Comparison of ENCODE assay signal across 16 cellular contexts in the genomic region with DNA sequence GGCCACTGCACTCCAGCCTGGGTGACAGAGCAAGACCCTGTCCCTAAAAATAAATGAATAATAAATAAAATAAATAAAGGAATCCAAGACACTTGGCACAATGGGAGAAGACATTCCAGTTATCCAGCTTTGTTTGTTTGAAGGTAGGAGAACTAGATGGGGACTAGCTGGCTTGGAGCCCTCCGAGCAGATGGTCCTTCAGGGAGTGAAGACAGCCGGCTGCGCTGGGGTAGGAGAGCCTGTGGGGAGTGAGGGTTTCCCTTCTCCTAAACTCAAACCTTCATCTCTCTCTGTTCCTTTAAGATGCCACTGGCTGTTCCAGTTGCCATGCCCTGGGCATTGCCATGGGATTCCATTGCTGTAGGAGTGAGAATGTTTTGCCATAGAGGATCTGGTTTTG.
"Had no signal": no experiment of that assay in that cellular context is flagged by ENCODE, and none has a peak within 500 bp of the region (broad histone marks: within the 10 kb centered on the region; RNA-seq: fewer than 3 reads in every experiment).

No MANE protein-coding gene starts in this region.

- DNase-seq: activated CD4-positive, alpha-beta T cell treated with anti-CD3 and anti-CD28 coated beads for 48 hours; activated CD4-positive, alpha-beta T cell treated with anti-CD3 and anti-CD28 coated beads, Interleukin-2, amount 50 U/mL, for 4 hours; activated CD8-positive, alpha-beta memory T cell treated with anti-CD3 and anti-CD28 coated beads, Interleukin-2, amount 50 U/mL, for 48 hours; activated CD8-positive, alpha-beta T cell treated with anti-CD3 and anti-CD28 coated beads, Interleukin-2, amount 10 ng/mL, durations not matched to agents 7 days and 5 days; activated naive CD4-positive, alpha-beta T cell treated with anti-CD3 and anti-CD28 coated beads, Interleukin-2, amount 50 U/mL, for 16 hours; activated naive CD8-positive, alpha-beta T cell treated with anti-CD3 and anti-CD28 coated beads, Interleukin-2, amount 10 ng/mL, durations not matched to agents 7 days and 5 days; activated T-cell treated with anti-CD3 and anti-CD28 coated beads, Interleukin-2, amount 50 U/mL, for 1 hour; adrenal gland; MM.1S; NCI-H1105 treated with DMSO at 0.1 percent for 48 hours; NCI-H1436 treated with DMSO at 0.1 percent for 48 hours; NCI-H1930; NCI-H526 treated with DMSO at 0.1 percent for 48 hours; SHP77 treated with DMSO at 0.1 percent for 48 hours had no signal

- ATAC-seq: activated CD4-positive, CD25-positive, alpha-beta regulatory T cell treated with anti-CD3 and anti-CD28 coated beads, Interleukin-2, amount 50 U/mL, for 24 hours; activated CD8-positive, alpha-beta T cell treated with anti-CD3 and anti-CD28 coated beads, Interleukin-2, amount 10 ng/mL, durations not matched to agents 7 days and 5 days had no signal

- H3K36me3 ChIP-seq: adrenal gland, breast epithelium had no signal

- H3K9me3 ChIP-seq: adrenal gland, breast epithelium had no signal

- H3K4me1 ChIP-seq: adrenal gland, breast epithelium had no signal

- H3K4me3 ChIP-seq: adrenal gland, breast epithelium had no signal

- H3K27me3 ChIP-seq: adrenal gland, breast epithelium had no signal

- H3K27ac ChIP-seq: adrenal gland, breast epithelium had no signal
